Comparison of ENCODE assay signal across 34 cellular contexts in the genomic region with DNA sequence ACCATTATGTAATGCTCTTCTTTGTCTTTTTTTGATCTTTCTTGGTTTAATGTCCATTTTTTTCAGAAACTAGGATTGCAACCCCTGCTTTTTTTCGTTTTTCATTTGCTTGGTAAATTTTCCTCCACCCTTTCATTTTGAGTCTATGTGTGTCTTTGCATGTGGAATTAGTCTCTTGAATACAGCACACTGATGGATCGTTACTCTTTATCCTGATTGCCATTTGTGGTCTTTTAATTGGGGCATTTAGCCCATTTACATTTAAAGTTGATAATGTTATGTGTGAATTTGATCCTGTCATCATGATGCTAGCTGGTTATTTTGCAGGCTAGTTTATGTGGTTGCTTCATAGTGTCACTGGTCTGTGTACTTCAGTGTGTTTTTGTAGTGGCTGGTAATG.
"Had no signal": no experiment of that assay in that cellular context is flagged by ENCODE, and none has a peak within 500 bp of the region (broad histone marks: within the 10 kb centered on the region; RNA-seq: fewer than 3 reads in every experiment).

No MANE protein-coding gene starts in this region.

- H3K36me3 ChIP-seq: MG63 had no signal

- DNase-seq: Karpas-422, Kasumi-1, MG63, MM.1S, MV-4-11, NCI-H1048, NCI-H1092, NCI-H1092 treated with DMSO at 0.1 percent for 48 hours, NCI-H1105, NCI-H1105 treated with DMSO at 0.1 percent for 48 hours, NCI-H1417, NCI-H1417 treated with DMSO at 0.1 percent for 48 hours, NCI-H1436, NCI-H1436 treated with DMSO at 0.1 percent for 48 hours, NCI-H146, NCI-H1694, NCI-H1694 treated with DMSO at 0.1 percent for 48 hours, NCI-H187, NCI-H187 treated with DMSO at 0.1 percent for 48 hours, NCI-H1930, NCI-H2029, NCI-H2029 treated with DMSO at 0.1 percent for 48 hours, NCI-H2081, NCI-H2081 treated with DMSO at 0.1 percent for 48 hours, NCI-H2107, NCI-H2171, NCI-H2171 treated with DMSO at 0.1 percent for 48 hours, NCI-H2227 treated with DMSO at 0.1 percent for 48 hours, NCI-H226, NCI-H345, NCI-H446, NCI-H446 treated with DMSO at 0.1 percent for 48 hours, NCI-H510A, NCI-H510A treated with DMSO at 0.1 percent for 48 hours had no signal

- H3K4me3 ChIP-seq: MG63 had no signal
